ENCODE assay signal across 1 cellular context in the genomic region with DNA sequence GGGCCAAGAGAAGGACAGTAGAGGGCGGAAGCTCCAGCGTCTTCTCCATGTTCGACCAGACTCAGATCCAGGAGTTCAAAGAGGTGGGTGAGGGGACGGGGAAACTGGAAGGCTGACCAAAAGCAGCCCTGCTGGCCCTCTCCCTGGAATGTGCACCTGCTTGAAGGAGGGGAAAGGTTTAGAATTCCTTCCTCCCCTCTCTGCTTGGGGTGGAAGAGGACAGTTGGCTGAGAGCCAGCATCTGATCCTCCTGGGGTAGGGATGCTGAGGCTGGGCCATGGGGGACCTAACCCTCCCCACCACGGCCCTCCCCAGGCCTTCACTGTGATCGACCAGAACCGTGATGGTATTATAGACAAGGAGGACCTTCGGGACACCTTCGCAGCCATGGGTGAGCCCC.
A peak's percentile ranks its signal among the peaks of the same experiment; 100 is the strongest.
TF ChIP-seq lines count a peak whose summit lies in the region.

No MANE protein-coding gene starts in this region.

TF ChIP-seq in H1, 55 proteins besides CTCF, POLR2A, EP300 and RAD21:
- no peak for TF ChIP-seq TAF7 (optimal IDR thresholded peaks at IDR 0.05; ENCODE audit: borderline replicate concordance, low read depth, low read length)
- peak; percentile 61 for TF ChIP-seq TEAD4 (IDR thresholded peaks at IDR 0.05; ENCODE audit: low read depth, low read length)
- 0 out of 2 replicates have a peak, but pooled peaks have one; percentile 53 for TF ChIP-seq TCF12 (IDR thresholded peaks at IDR 0.05; ENCODE audit: low read depth, low read length)
- TF ChIP-seq SP1 (IDR thresholded peaks at IDR 0.05; ENCODE audit: low read depth, low read length) = 0 out of 2 replicates have a peak, but pooled peaks have one; percentile 15
